ENCODE assay signal across 17 cellular contexts in genomic region chr12:124610629-124611558, GRCh38. TPM values are rescaled to one million over a fixed set of nuclear protein-coding genes. Genes with fewer than 3 reads are reported as not detected.
A peak's percentile ranks its signal among the peaks of the same experiment; 100 is the strongest.
DNase-seq lines count a peak whose midpoint lies in the region; ATAC-seq and TF ChIP-seq lines count a peak whose summit lies in the region.
"Had no signal": no experiment of that assay in that cellular context is flagged by ENCODE, and none has a peak within 500 bp of the region (broad histone marks: within the 10 kb centered on the region; RNA-seq: fewer than 3 reads in every experiment).

No MANE protein-coding gene starts in this region.

- H4K20me1 ChIP-seq in BLaER1 (0 out of 2 replicates have a peak, but pooled peaks cover 3% of the 10 kb centered on the region), OCI-LY3 (ENCODE audit: insufficient read depth, low read length) (no peaks in the 10 kb centered on the region), SK-N-SH (ENCODE audit: insufficient read depth) (no peaks in the 10 kb centered on the region)

- TF ChIP-seq RAD21 in SK-N-SH (IDR thresholded peaks at IDR 0.05; ENCODE audit: low read length) = no peak

- ATAC-seq in left lobe of liver = peak; percentile 18

- H3K27me3 ChIP-seq in BLaER1 = no peaks in the 10 kb centered on the region
- H3K27me3 ChIP-seq in OCI-LY3 (ENCODE audit: low read depth, low read length) = peaks cover 34% of the 10 kb centered on the region
- H3K27me3 ChIP-seq in spleen (replicated peaks in 1 of 7) = peaks cover 0 to 12% (median 0%) of the 10 kb centered on the region in 7 donors
- H3K27me3 ChIP-seq in suprapubic skin = no peaks in the 10 kb centered on the region
- no peaks in the 10 kb centered on the region for H3K27me3 ChIP-seq in SK-N-SH (ENCODE audit: insufficient read depth)
- H3K27me3 ChIP-seq: Peyer's patch, SJSA1 had no signal

- POLR2A ChIA-PET in SK-N-SH (lab: Yijun Ruan, JAX) = no interaction called here

- CTCF ChIA-PET in SK-N-SH (lab: Yijun Ruan, JAX) = interaction anchor here (0.6 to 1.6 kb wide), 3 partner anchors 110 to 575 kb away, joined by 3 to 5 read pairs (median 3); no protein-coding TSS in a partner anchor

- 78 to 85% (median 81%) methylated on average over 22 to 23 of the region's 23 CpGs for WGBS in spleen, 5 donors
- 84% methylated on average over 22 of the region's 23 CpGs for WGBS in suprapubic skin
- 89% methylated on average over 21 of the region's 23 CpGs for WGBS in SK-N-SH (ENCODE audit: low lambda C conversion rate)

- TF ChIP-seq POLR2A in spleen (IDR thresholded peaks at IDR 0.05) (no peak), suprapubic skin (IDR thresholded peaks at IDR 0.05) (no peak)

- no peak overlapping the region for H3K9ac ChIP-seq in BLaER1
- H3K9ac ChIP-seq in OCI-LY3 (ENCODE audit: low read length) = no peak overlapping the region
- no peak overlapping the region for H3K9ac ChIP-seq in SK-N-SH

- intact Hi-C loops in spleen (cut with DNase I; ENCODE audit: low total_unique reads) = no loop called here

- H3K27ac ChIP-seq in BLaER1 (no peak overlapping the region), OCI-LY3 (ENCODE audit: low read length) (no peak overlapping the region), spleen (no peak overlapping the region), suprapubic skin (no peak overlapping the region), SK-N-SH (ENCODE audit: low read depth in 2 of 2, low read length in 1 of 2) (no peak overlapping the region)
- H3K27ac ChIP-seq: Peyer's patch, SJSA1 had no signal

- no peaks in the 10 kb centered on the region for H3K9me2 ChIP-seq in SK-N-SH

- H3K36me3 ChIP-seq in BLaER1 (no peaks in the 10 kb centered on the region), OCI-LY3 (replicated peaks; ENCODE audit: low read depth, low read length) (no peaks in the 10 kb centered on the region), spleen (no peaks in the 10 kb centered on the region), suprapubic skin (no peaks in the 10 kb centered on the region), SK-N-SH (replicated peaks in 1 of 2; ENCODE audit: control insufficient read depth in 1 of 2, insufficient read depth in 2 of 2, low read length in 1 of 2) (no peaks in the 10 kb centered on the region)
- H3K36me3 ChIP-seq: Peyer's patch, SJSA1 had no signal

- H3F3A ChIP-seq in SK-N-SH (replicated peaks; ENCODE audit: insufficient read depth) = no peaks in the 10 kb centered on the region

- H3K4me2 ChIP-seq in BLaER1 = peak overlapping the region; percentile 72
- peak overlapping the region; percentile 81 for H3K4me2 ChIP-seq in OCI-LY3 (ENCODE audit: low read length)
- no peak overlapping the region for H3K4me2 ChIP-seq in SK-N-SH

- H3K4me1 ChIP-seq in BLaER1 = peaks cover 58% of the 10 kb centered on the region
- peaks cover 30% of the 10 kb centered on the region for H3K4me1 ChIP-seq in OCI-LY3 (ENCODE audit: low read length)
- peaks cover 15 to 38% (median 28%) of the 10 kb centered on the region in 6 donors for H3K4me1 ChIP-seq in spleen
- peaks cover 21% of the 10 kb centered on the region for H3K4me1 ChIP-seq in suprapubic skin
- peaks cover 0 to 29% of the 10 kb centered on the region in 2 experiments; a peak in 2 of 4 replicates for H3K4me1 ChIP-seq in SK-N-SH (ENCODE audit: control insufficient read depth in 1 of 2, insufficient read depth in 2 of 2, low read depth in 1 of 2, low read length in 1 of 2)

- TF ChIP-seq EP300 in suprapubic skin (IDR thresholded peaks at IDR 0.05) (no peak), SK-N-SH (IDR thresholded peaks at IDR 0.05; ENCODE audit: borderline replicate concordance in 1 of 2, low read depth in 1 of 2, low read length in 1 of 2) (no peak)

- no peak overlapping the region for H3K4me3 ChIP-seq in BLaER1
- peak overlapping the region; percentile 61 for H3K4me3 ChIP-seq in OCI-LY3 (ENCODE audit: low read length)
- H3K4me3 ChIP-seq in spleen = no peak overlapping the region
- H3K4me3 ChIP-seq in suprapubic skin = no peak overlapping the region
- no peak overlapping the region for H3K4me3 ChIP-seq in SK-N-SH (ENCODE audit: low read depth in 2 of 2, low read length in 1 of 2)
- no peak overlapping the region for H3K4me3 ChIP-seq in foreskin fibroblast (ENCODE audit: low read depth in 1 of 2, low read length in 2 of 2)
- H3K4me3 ChIP-seq: Peyer's patch, SJSA1 had no signal

- no peak for DNase-seq in left lobe of liver (ENCODE audit: low spot score)
- peak; percentile 68 for DNase-seq in spleen
- DNase-seq in suprapubic skin (ENCODE audit: low spot score in 2 of 2) = no peak
- no peak for DNase-seq in NCI-H524 treated with DMSO at 0.1 percent for 48 hours (lab: John Stamatoyannopoulos, UW)
- DNase-seq in SK-N-SH = no peak
- no peak for DNase-seq in foreskin fibroblast
- DNase-seq: DMS79; H7; Kasumi-1; NCI-H1417 treated with DMSO at 0.1 percent for 48 hours; NCI-H187; NCI-H2107; NK-92 treated with Interleukin-12 subunit alpha and Interleukin-12 subunit beta, amount 100 ng/mL, for 24 hours had no signal

- TF ChIP-seq CTCF in OCI-LY3 (IDR thresholded peaks at IDR 0.05; ENCODE audit: low read depth, low read length) (no peak), spleen (IDR thresholded peaks at IDR 0.05 in 8 of 11, conservative IDR thresholded peaks at IDR 0.05 in 3 of 11) (no peak), suprapubic skin (IDR thresholded peaks at IDR 0.05) (no peak), SK-N-SH (IDR thresholded peaks at IDR 0.05) (no peak), foreskin fibroblast (IDR thresholded peaks at IDR 0.05; ENCODE audit: low read depth, low read length) (no peak)

- no peak overlapping the region for H2AFZ ChIP-seq in OCI-LY3 (ENCODE audit: low read depth, low read length)
- no peak overlapping the region for H2AFZ ChIP-seq in SK-N-SH (ENCODE audit: low read depth)

- H3K9me3 ChIP-seq in BLaER1 (peaks cover 13% of the 10 kb centered on the region), OCI-LY3 (ENCODE audit: insufficient read depth, low read length) (no peaks in the 10 kb centered on the region), spleen (peaks cover 0 to 7% (median 3%) of the 10 kb centered on the region in 8 donors), suprapubic skin (no peaks in the 10 kb centered on the region), SK-N-SH (no peaks in the 10 kb centered on the region)
- H3K9me3 ChIP-seq: Peyer's patch, SJSA1 had no signal

- H3K79me2 ChIP-seq in OCI-LY3 (ENCODE audit: low read length) (no peaks in the 10 kb centered on the region), SK-N-SH (ENCODE audit: insufficient read depth) (no peaks in the 10 kb centered on the region)

TF ChIP-seq in SK-N-SH, 30 proteins besides CTCF, POLR2A, EP300 and RAD21:
- TF ChIP-seq EZH2phosphoT487 (IDR thresholded peaks at IDR 0.05; ENCODE audit: borderline replicate concordance, low read depth) (no peak), FOSL2 (IDR thresholded peaks at IDR 0.05; ENCODE audit: borderline replicate concordance, low read depth) (no peak), FOXJ3 (CRISPR knock-in tag; IDR thresholded peaks at IDR 0.05) (no peak), MAX (IDR thresholded peaks at IDR 0.05; ENCODE audit: low read depth) (no peak), GABPA (IDR thresholded peaks at IDR 0.05; ENCODE audit: low read depth) (no peak), USF1 (IDR thresholded peaks at IDR 0.05; ENCODE audit: borderline replicate concordance, low read depth) (no peak), NRF1 (IDR thresholded peaks at IDR 0.05; ENCODE audit: low read depth, low read length) (no peak), ZBTB33 (IDR thresholded peaks at IDR 0.05; ENCODE audit: borderline replicate concordance, low read depth) (no peak), ELF1 (IDR thresholded peaks at IDR 0.05) (no peak), TCF12 (IDR thresholded peaks at IDR 0.05) (no peak), TAF1 (IDR thresholded peaks at IDR 0.05; ENCODE audit: borderline replicate concordance, low read depth, low read length) (no peak), MEF2A (IDR thresholded peaks at IDR 0.05; ENCODE audit: borderline replicate concordance, low read depth) (no peak), MXI1 (IDR thresholded peaks at IDR 0.05; ENCODE audit: low read depth, low read length) (no peak), RFX5 (IDR thresholded peaks at IDR 0.05; ENCODE audit: low read length) (no peak), JUND (IDR thresholded peaks at IDR 0.05) (no peak)

RNA-seq across cellular contexts. Expression of gene NCOR2, which starts 43.5 kb away (rescaled TPM):
- total RNA-seq in left lobe of liver (58.3 TPM), spleen (100 to 1,000 TPM; 145 to 236 (median 174) TPM), suprapubic skin (100 to 1,000 TPM; 111 to 264 (median 187) TPM)
- polyA plus RNA-seq in spleen (10 to 100 TPM; 13.2 to 60.6 (median 17.2) TPM), SK-N-SH (2012; rRNA removed) (9.1 and 19.0 TPM in 2 replicates)
- 14.3 and 16.0 TPM in 2 replicates for polyA plus RNA-seq in SK-N-SH (2012; cell fraction: cytosol; rRNA removed)
- 61.3 and 99.7 TPM in 2 replicates for polyA plus RNA-seq in SK-N-SH (2012; cell fraction: nucleus; rRNA removed)
